In genomic region chr2:149587220-149587949, GRCh38 we compare ENCODE assay signal across 1 cellular context.
A peak's percentile ranks its signal among the peaks of the same experiment; 100 is the strongest.
TF ChIP-seq lines count a peak whose summit lies in the region.

MMADHC (minus strand) TSS chr2:149587775; CDS start chr2:149587097, 678 bp downstream.

TF ChIP-seq in HepG2, 621 proteins besides CTCF, POLR2A, EP300 and RAD21 (continued from another document and continues in another):
- peak; percentile 69 for TF ChIP-seq ZNF782 (CRISPR knock-in tag; IDR thresholded peaks at IDR 0.05; ENCODE audit: borderline replicate concordance)
- TF ChIP-seq ZNF879 (CRISPR knock-in tag; IDR thresholded peaks at IDR 0.05): peak; percentile 83; the same call in 1 of the 2 replicates
- no peak for TF ChIP-seq ZNF17 (CRISPR knock-in tag; IDR thresholded peaks at IDR 0.05)
- TF ChIP-seq ZNF713 (CRISPR knock-in tag; IDR thresholded peaks at IDR 0.05): no peak
- peak; percentile 21; the same call in 1 of the 2 replicates for TF ChIP-seq PRDM10 (CRISPR knock-in tag; IDR thresholded peaks at IDR 0.05; ENCODE audit: low read depth)
- no peak for TF ChIP-seq TRIM24 (CRISPR knock-in tag; IDR thresholded peaks at IDR 0.05)
- no peak; the same call in none of the 2 replicates for TF ChIP-seq ZNF280B (CRISPR knock-in tag; IDR thresholded peaks at IDR 0.05; ENCODE audit: borderline replicate concordance)
- TF ChIP-seq ZNF629 (CRISPR knock-in tag; conservative IDR thresholded peaks at IDR 0.05): peak; percentile 35
- TF ChIP-seq KLF6 (CRISPR knock-in tag; IDR thresholded peaks at IDR 0.05): peak; percentile 86
- peak; percentile 69; the same call in 1 of the 2 replicates for TF ChIP-seq U2AF2 (IDR thresholded peaks at IDR 0.05; ENCODE audit: low read depth, low read length)
- TF ChIP-seq ZNF740 (CRISPR knock-in tag; IDR thresholded peaks at IDR 0.05): no peak; the same call in 1 of the 2 replicates
- no peak for TF ChIP-seq ZBTB40 (IDR thresholded peaks at IDR 0.05)
- peak; percentile 54; the same call in 1 of the 2 replicates for TF ChIP-seq ZBTB40 (CRISPR knock-in tag; IDR thresholded peaks at IDR 0.05)
- TF ChIP-seq TIGD3 (CRISPR knock-in tag; IDR thresholded peaks at IDR 0.05; ENCODE audit: borderline replicate concordance): peak; percentile 68; the same call in 1 of the 2 replicates
- peak; percentile 89 for TF ChIP-seq TARDBP (CRISPR knock-in tag; IDR thresholded peaks at IDR 0.05)
- TF ChIP-seq HNRNPUL1 (IDR thresholded peaks at IDR 0.05; ENCODE audit: low read depth, low read length): no peak
- TF ChIP-seq BCL6 (CRISPR knock-in tag; IDR thresholded peaks at IDR 0.05): peak; percentile 65
- TF ChIP-seq ZBTB25 (CRISPR knock-in tag; IDR thresholded peaks at IDR 0.05): peak; percentile 82
- no peak; the same call in 1 of the 2 replicates for TF ChIP-seq TP53 (CRISPR knock-in tag; conservative IDR thresholded peaks at IDR 0.05)
- peak; percentile 97 for TF ChIP-seq POLR2AphosphoS5 (IDR thresholded peaks at IDR 0.05; ENCODE audit: low read depth, low read length)
- TF ChIP-seq SATB2 (CRISPR knock-in tag; IDR thresholded peaks at IDR 0.05): no peak
- TF ChIP-seq ZNF781 (CRISPR knock-in tag; IDR thresholded peaks at IDR 0.05; ENCODE audit: borderline replicate concordance, not compliant biosample characterization): peak; percentile 60
- TF ChIP-seq HNRNPL (IDR thresholded peaks at IDR 0.05; ENCODE audit: low read depth, low read length): peak; percentile 79; the same call in 1 of the 2 replicates
- TF ChIP-seq ZC3H4 (CRISPR knock-in tag; IDR thresholded peaks at IDR 0.05; ENCODE audit: borderline replicate concordance): peak; percentile 95
- TF ChIP-seq ZMAT3 (CRISPR knock-in tag; conservative IDR thresholded peaks at IDR 0.05): no peak; the same call in 1 of the 2 replicates
- no peak for TF ChIP-seq ATRX (CRISPR knock-in tag; IDR thresholded peaks at IDR 0.05; ENCODE audit: borderline replicate concordance)
- no peak for TF ChIP-seq CC2D1A (CRISPR knock-in tag; IDR thresholded peaks at IDR 0.05)
- TF ChIP-seq PBX3 (CRISPR knock-in tag; IDR thresholded peaks at IDR 0.05; ENCODE audit: borderline replicate concordance): no peak
- peak; percentile 96 for TF ChIP-seq UBTF (CRISPR knock-in tag; IDR thresholded peaks at IDR 0.05)
- TF ChIP-seq KLF16 (CRISPR knock-in tag; IDR thresholded peaks at IDR 0.05): peak in 1 of 2 experiments; percentile 95; a peak in 3 of 4 replicates
- no peak for TF ChIP-seq CHD4 (IDR thresholded peaks at IDR 0.05; ENCODE audit: borderline replicate concordance, low read length)
- TF ChIP-seq POGZ (CRISPR knock-in tag; IDR thresholded peaks at IDR 0.05): peak; percentile 97
- no peak for TF ChIP-seq ZNF7 (CRISPR knock-in tag; IDR thresholded peaks at IDR 0.05)
- peak; percentile 86 for TF ChIP-seq ZSCAN9 (CRISPR knock-in tag; IDR thresholded peaks at IDR 0.05; ENCODE audit: borderline replicate concordance)
- peak; percentile 84; the same call in 1 of the 2 replicates for TF ChIP-seq ZNF329 (CRISPR knock-in tag; IDR thresholded peaks at IDR 0.05; ENCODE audit: low read depth)
